ENCODE assay signal across 1 cellular context in the genomic region with DNA sequence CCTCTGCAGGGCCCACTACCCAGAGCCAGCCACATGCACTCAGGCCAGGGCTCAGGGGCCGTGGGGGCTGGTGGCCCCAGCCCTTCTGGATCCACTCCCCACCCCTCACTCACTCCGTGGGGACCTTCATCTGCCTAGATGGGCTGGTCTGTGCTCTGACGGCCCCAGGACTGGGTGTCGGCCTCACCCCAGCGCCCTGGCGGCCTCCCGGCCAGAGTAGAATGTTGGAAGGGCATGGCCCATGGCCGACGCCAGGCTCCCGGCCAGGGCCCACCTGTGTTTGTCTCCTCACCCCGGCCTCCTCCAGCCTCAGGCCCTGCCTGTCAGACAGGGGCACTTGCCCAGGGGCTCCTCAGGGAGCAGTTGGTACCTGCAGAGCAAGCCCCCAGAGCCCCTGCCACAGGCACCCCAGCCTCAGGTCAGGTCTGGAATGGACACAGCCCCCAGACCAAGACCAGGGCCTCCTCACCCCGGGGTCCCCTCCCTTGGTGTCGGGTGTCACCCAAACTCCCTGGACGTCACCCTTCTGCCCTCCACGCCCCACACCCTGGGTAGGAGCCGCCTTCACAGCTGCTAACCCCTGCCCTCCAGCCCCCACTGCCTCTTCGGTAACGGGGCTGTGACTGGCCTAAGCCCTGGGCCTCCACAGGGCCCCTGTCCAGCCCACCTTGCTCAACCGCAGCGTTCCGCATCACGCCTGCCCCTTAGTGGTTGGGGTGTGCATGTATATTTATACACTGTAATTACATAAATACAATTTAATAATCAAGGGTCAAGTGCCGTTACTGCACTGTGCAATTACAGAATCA.
TF ChIP-seq lines count a peak whose summit lies in the region.

No MANE protein-coding gene starts in this region.

TF ChIP-seq in IMR-90, 13 proteins besides CTCF, POLR2A, EP300 and RAD21:
- no peak for TF ChIP-seq BHLHE40 (IDR thresholded peaks at IDR 0.05; ENCODE audit: low read depth, low read length)
- no peak for TF ChIP-seq FOS (IDR thresholded peaks at IDR 0.05; ENCODE audit: low read depth, low read length)
- no peak for TF ChIP-seq NFE2L2 (IDR thresholded peaks at IDR 0.05; ENCODE audit: low read depth, low read length)
- no peak for TF ChIP-seq RCOR1 (IDR thresholded peaks at IDR 0.05; ENCODE audit: insufficient replicate concordance, low read length)
- no peak for TF ChIP-seq MXI1 (IDR thresholded peaks at IDR 0.05; ENCODE audit: borderline replicate concordance, low read depth, low read length)
- no peak for TF ChIP-seq SMC3 (IDR thresholded peaks at IDR 0.05; ENCODE audit: low read depth, low read length)
- TF ChIP-seq MAFK (IDR thresholded peaks at IDR 0.05; ENCODE audit: low read depth, low read length), result no peak
- TF ChIP-seq RFX5 (IDR thresholded peaks at IDR 0.05; ENCODE audit: low read depth, low read length), result no peak
- no peak for TF ChIP-seq CHD1 (IDR thresholded peaks at IDR 0.05; ENCODE audit: low read depth, low read length)
TF ChIP-seq in IMR-90: peak in this region for 0.
